17 cellular contexts compared by ENCODE assay signal in the genomic region with DNA sequence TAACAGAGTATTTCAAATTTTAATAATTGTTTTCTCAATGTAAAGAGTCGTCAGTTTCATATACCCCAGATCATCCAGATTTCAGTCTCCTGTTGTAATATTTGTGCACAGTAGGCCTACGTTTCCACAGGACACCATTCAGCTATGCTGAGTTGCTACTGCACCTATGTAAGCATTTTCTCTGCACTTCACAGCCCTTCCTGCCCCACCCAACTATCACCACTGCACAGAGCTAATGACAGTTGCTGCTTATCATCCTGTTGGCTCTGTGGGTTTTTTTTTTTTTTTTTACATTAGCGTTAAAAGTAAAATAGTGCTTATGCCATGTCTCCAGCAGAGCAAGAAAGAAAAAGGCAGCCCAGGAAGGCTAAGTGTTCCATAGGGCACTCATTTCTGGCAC. TPM values are rescaled to one million over a fixed set of nuclear protein-coding genes. Genes with fewer than 3 reads are reported as not detected.
DNase-seq lines count a peak whose midpoint lies in the region; ATAC-seq and TF ChIP-seq lines count a peak whose summit lies in the region.
"Had no signal": no experiment of that assay in that cellular context is flagged by ENCODE, and none has a peak within 500 bp of the region (broad histone marks: within the 10 kb centered on the region; RNA-seq: fewer than 3 reads in every experiment).

No MANE protein-coding gene starts in this region.

- no peaks in the 10 kb centered on the region for H3K9me3 Mint-ChIP-seq in activated CD4-positive, alpha-beta T cell treated with anti-CD3 and anti-CD28 coated beads for 36 hours (ENCODE audit: low read depth)
- no peaks in the 10 kb centered on the region for H3K9me3 Mint-ChIP-seq in T-helper 2 cell treated with Interferon-gamma antibody and Interleukin-4, amounts not matched to agents 5 μg/mL and 100 μg/mL, for 36 hours
- no peaks in the 10 kb centered on the region for H3K9me3 Mint-ChIP-seq in effector memory CD8-positive, alpha-beta T cell

- intact Hi-C loops in activated CD4-positive, alpha-beta T cell treated with anti-CD3 and anti-CD28 coated beads for 36 hours (cut with DNase I, micrococcal nuclease) = loop anchor here in 1 of 2 experiments (10.0 kb wide), 1 partner anchor 315 kb away; a partner anchor contains a TSS
- intact Hi-C loops in transverse colon (cut with DNase I; ENCODE audit: low total_unique reads) = no loop called here

- no peak for TF ChIP-seq POLR2A in transverse colon (IDR thresholded peaks at IDR 0.05)

- no peak for DNase-seq in activated CD4-positive, alpha-beta T cell treated with anti-CD3 and anti-CD28 coated beads for 36 hours
- no peak for DNase-seq in activated CD4-positive, alpha-beta T cell treated with anti-CD3 and anti-CD28 coated beads for 1 hour
- DNase-seq in GM12865 (ENCODE audit: low read depth) (peak; percentile 28), transverse colon (no peak)
- no peak for DNase-seq in T-helper 2 cell treated with Interferon-gamma antibody and Interleukin-4, amounts not matched to agents 5 μg/mL and 100 μg/mL, for 36 hours (ENCODE audit: low spot score)
- peak in 2 of 3 experiments; percentile 7 to 39 for DNase-seq in effector memory CD8-positive, alpha-beta T cell
- DNase-seq: anterior cingulate cortex, NCI-H526 treated with DMSO at 0.1 percent for 48 hours, T-helper 9 cell, thyroid gland had no signal

- in situ Hi-C loops in transverse colon (cut with MboI; ENCODE audit: low pct_ligation_motif_present in 1 of 4, low pct_unique_long_range_greater_than_20kb in 1 of 4, low sequenced_read_pairs in 3 of 4) = loop anchor here in 2 of 4 donors (10.0 to 25.0 kb wide), 2 partner anchors 425 to 433 kb away; no protein-coding TSS in a partner anchor

- H3K4me1 Mint-ChIP-seq in activated CD4-positive, alpha-beta T cell treated with anti-CD3 and anti-CD28 coated beads for 36 hours = peaks cover 27% of the 10 kb centered on the region
- H3K4me1 Mint-ChIP-seq in T-helper 2 cell treated with Interferon-gamma antibody and Interleukin-4, amounts not matched to agents 5 μg/mL and 100 μg/mL, for 36 hours (ENCODE audit: low read depth) = peaks cover 52% of the 10 kb centered on the region
- peaks cover 9 to 13% of the 10 kb centered on the region in 2 donors for H3K4me1 Mint-ChIP-seq in effector memory CD8-positive, alpha-beta T cell (ENCODE audit: low read depth in 2 of 2)

- no peaks in the 10 kb centered on the region for H3K27me3 ChIP-seq in transverse colon
- H3K27me3 ChIP-seq: thyroid gland had no signal

- POLR2A ChIA-PET in activated CD4-positive, alpha-beta T cell treated with anti-CD3 and anti-CD28 coated beads for 36 hours (lab: Charles Lee) = interaction anchor here (0.6 kb wide), 1 partner anchor 201 kb away, joined by 3 read pairs; no protein-coding TSS in a partner anchor

- no peaks in the 10 kb centered on the region for H3K27me3 Mint-ChIP-seq in activated CD4-positive, alpha-beta T cell treated with anti-CD3 and anti-CD28 coated beads for 36 hours
- peaks cover 5% of the 10 kb centered on the region for H3K27me3 Mint-ChIP-seq in T-helper 2 cell treated with Interferon-gamma antibody and Interleukin-4, amounts not matched to agents 5 μg/mL and 100 μg/mL, for 36 hours (ENCODE audit: low read depth)
- peaks cover 0 to 6% of the 10 kb centered on the region in 2 donors for H3K27me3 Mint-ChIP-seq in effector memory CD8-positive, alpha-beta T cell

- H3K4me3 ChIP-seq in GM12865 (ENCODE audit: low read depth, low read length) (no peak overlapping the region), transverse colon (no peak overlapping the region)
- H3K4me3 ChIP-seq: thyroid gland had no signal

- no peaks in the 10 kb centered on the region for H3K36me3 Mint-ChIP-seq in activated CD4-positive, alpha-beta T cell treated with anti-CD3 and anti-CD28 coated beads for 36 hours (ENCODE audit: low read depth)
- peaks cover 3% of the 10 kb centered on the region for H3K36me3 Mint-ChIP-seq in T-helper 2 cell treated with Interferon-gamma antibody and Interleukin-4, amounts not matched to agents 5 μg/mL and 100 μg/mL, for 36 hours (ENCODE audit: low read depth)
- H3K36me3 Mint-ChIP-seq in effector memory CD8-positive, alpha-beta T cell (ENCODE audit: insufficient read depth) = no peaks in the 10 kb centered on the region

- H3K4me1 ChIP-seq in transverse colon = peaks cover 0 to 6% (median 0%) of the 10 kb centered on the region in 4 donors
- H3K4me1 ChIP-seq: thyroid gland had no signal

- no peaks in the 10 kb centered on the region for H3K36me3 ChIP-seq in transverse colon
- H3K36me3 ChIP-seq: thyroid gland had no signal

- CTCF ChIA-PET in activated CD4-positive, alpha-beta T cell treated with anti-CD3 and anti-CD28 coated beads for 36 hours (lab: Charles Lee) = interaction anchor here (1.1 to 1.3 kb wide), 2 partner anchors 15 to 23 kb away, joined by 3 to 5 read pairs; a partner anchor contains a TSS

- TF ChIP-seq EP300 in transverse colon (IDR thresholded peaks at IDR 0.05; ENCODE audit: low read depth) = no peak

- H3K9me3 ChIP-seq in transverse colon = no peaks in the 10 kb centered on the region
- H3K9me3 ChIP-seq: thyroid gland had no signal

- 43 to 50% methylated on average over 2 to 3 of the region's 3 CpGs for WGBS in transverse colon (ENCODE audit: low coverage in 1 of 2), 2 donors

- no peak overlapping the region for H3K4me3 Mint-ChIP-seq in activated CD4-positive, alpha-beta T cell treated with anti-CD3 and anti-CD28 coated beads for 36 hours
- H3K4me3 Mint-ChIP-seq in T-helper 2 cell treated with Interferon-gamma antibody and Interleukin-4, amounts not matched to agents 5 μg/mL and 100 μg/mL, for 36 hours = peak overlapping the region; percentile 68
- H3K4me3 Mint-ChIP-seq in effector memory CD8-positive, alpha-beta T cell = peak overlapping the region; percentile 23 to 36

- H3K27ac Mint-ChIP-seq in activated CD4-positive, alpha-beta T cell treated with anti-CD3 and anti-CD28 coated beads for 36 hours = no peak overlapping the region
- peak overlapping the region; percentile 74 for H3K27ac Mint-ChIP-seq in T-helper 2 cell treated with Interferon-gamma antibody and Interleukin-4, amounts not matched to agents 5 μg/mL and 100 μg/mL, for 36 hours
- peak overlapping the region; percentile 61 to 71 for H3K27ac Mint-ChIP-seq in effector memory CD8-positive, alpha-beta T cell

- H3K27ac ChIP-seq in transverse colon = no peak overlapping the region
- H3K27ac ChIP-seq: HL-60, RWPE1, thyroid gland had no signal

- TF ChIP-seq CTCF in GM12865 (IDR thresholded peaks at IDR 0.05; ENCODE audit: insufficient read depth, low read depth, low read length, missing control alignments) (no peak), transverse colon (IDR thresholded peaks at IDR 0.05) (no peak)

- ATAC-seq in activated CD4-positive, alpha-beta T cell treated with anti-CD3 and anti-CD28 coated beads for 36 hours = peak; percentile 70
- peak; percentile 95 for ATAC-seq in effector memory CD8-positive, alpha-beta T cell (replicated peaks)
- no peak for ATAC-seq in HG03342 (IDR thresholded peaks at IDR 0.05; ENCODE audit: unreplicated experiment)
- no peak for ATAC-seq in HG03095 (IDR thresholded peaks at IDR 0.05; ENCODE audit: unreplicated experiment)
- ATAC-seq: sciatic nerve had no signal

RNA-seq across cellular contexts. Expression of a gene that starts 5.9 kb away (rescaled TPM):
- total RNA-seq in activated CD4-positive, alpha-beta T cell treated with anti-CD3 and anti-CD28 coated beads for 36 hours = not detected
- total RNA-seq in transverse colon = not detected
- total RNA-seq: glomerular endothelial cell, mesenteric fat pad, sciatic nerve, thyroid gland had no signal

RNA-seq across cellular contexts. Expression of a gene that starts 15.7 kb away (rescaled TPM):
- 10 to 100 TPM; 23.2 to 24.2 TPM for total RNA-seq in activated CD4-positive, alpha-beta T cell treated with anti-CD3 and anti-CD28 coated beads for 36 hours
- 1 to 10 TPM; 2.0 to 5.5 (median 3.5) TPM for total RNA-seq in transverse colon

Comparison
In these comparisons a context has a peak if more than half of its experiments do, and no peak if none do; other contexts are left out.
1. ATAC-seq: peak in activated CD4-positive, alpha-beta T cell treated with anti-CD3 and anti-CD28 coated beads for 36 hours (single experiment) and effector memory CD8-positive, alpha-beta T cell (single experiment); none in HG03342 (single experiment) and HG03095 (single experiment).
2. DNase-seq: peak in GM12865 (single experiment) and effector memory CD8-positive, alpha-beta T cell (2 of 3); none in activated CD4-positive, alpha-beta T cell treated with anti-CD3 and anti-CD28 coated beads for 36 hours (single experiment), activated CD4-positive, alpha-beta T cell treated with anti-CD3 and anti-CD28 coated beads for 1 hour (single experiment), T-helper 2 cell treated with Interferon-gamma antibody and Interleukin-4, amounts not matched to agents 5 μg/mL and 100 μg/mL, for 36 hours (single experiment) and transverse colon (single experiment).